In the genomic region with DNA sequence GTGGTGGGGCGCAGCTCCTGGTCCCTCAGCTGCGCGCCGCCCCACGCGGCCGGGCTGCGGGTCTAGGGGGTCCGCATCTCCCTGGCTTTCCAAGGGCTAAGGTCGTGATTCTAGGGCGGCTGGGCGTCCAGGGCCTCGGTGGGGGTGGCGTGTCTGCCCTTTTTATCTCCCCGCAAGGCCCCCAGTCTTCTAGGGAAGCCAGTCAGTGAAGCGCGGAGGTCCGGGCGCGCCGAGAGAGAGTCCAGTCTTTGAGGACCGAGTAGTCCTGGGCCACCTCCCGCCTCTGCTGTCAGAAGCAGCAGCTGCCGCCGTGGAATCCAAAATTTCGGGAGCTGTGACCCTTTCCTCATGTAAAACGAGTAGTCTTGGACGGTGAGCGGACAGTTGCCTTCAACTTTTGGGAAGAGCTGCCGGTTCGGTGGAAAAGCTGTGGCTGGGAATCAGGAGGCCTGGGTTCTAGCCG, we compare ENCODE assay signal across 7 cellular contexts. TPM values are rescaled to one million over a fixed set of nuclear protein-coding genes. Genes with fewer than 3 reads are reported as not detected.
DNase-seq lines count a peak whose midpoint lies in the region; ATAC-seq and TF ChIP-seq lines count a peak whose summit lies in the region.
"Not testable (repeated sequence)": the region's sequence is repeated elsewhere in the genome, so short reads cannot be mapped to it uniquely, and the experiment has no call there.

No MANE protein-coding gene starts in this region.

- not testable (repeated sequence) for H3K4me1 ChIP-seq in MM.1S (ENCODE audit: low read length); ectodermal cell (ENCODE audit: control insufficient read depth, insufficient read depth, low read length); parathyroid adenoma

- H3K4me3 ChIP-seq in MM.1S (ENCODE audit: low read length) (peak overlapping the region; percentile 99), ectodermal cell (ENCODE audit: insufficient read depth, low read depth, low read length) (peak overlapping the region; percentile 70), parathyroid adenoma (ENCODE audit: low read depth, low read length) (peak overlapping the region; percentile 88)

- H3K36me3 Mint-ChIP-seq in activated CD8-positive, alpha-beta T cell treated with anti-CD3 and anti-CD28 coated beads, Interleukin-2, amount 10 ng/mL, durations not matched to agents 7 days and 5 days (ENCODE audit: low read depth) = peaks cover 15% of the 10 kb centered on the region

- H4K20me1 ChIP-seq in MM.1S (ENCODE audit: insufficient read depth, low read length) = not testable (repeated sequence)

- H3K27me3 Mint-ChIP-seq in activated CD8-positive, alpha-beta T cell treated with anti-CD3 and anti-CD28 coated beads, Interleukin-2, amount 10 ng/mL, durations not matched to agents 7 days and 5 days (ENCODE audit: low read depth) = not testable (repeated sequence)

- not testable (repeated sequence) for H3K9me3 ChIP-seq in MM.1S (replicated peaks; ENCODE audit: insufficient read depth, low read length); ectodermal cell (ENCODE audit: control insufficient read depth, low read length); parathyroid adenoma (ENCODE audit: control insufficient read depth, low read length)

- H3K79me2 ChIP-seq in MM.1S (ENCODE audit: low read length) = peaks cover 41% of the 10 kb centered on the region
- H3K79me2 ChIP-seq in parathyroid adenoma = not testable (repeated sequence)

- peak overlapping the region; percentile 99 for H2AFZ ChIP-seq in MM.1S (ENCODE audit: low read length)
- H2AFZ ChIP-seq in parathyroid adenoma = peak overlapping the region; percentile 96

- not testable (repeated sequence) for TF ChIP-seq CTCF in MM.1S (IDR thresholded peaks at IDR 0.05; ENCODE audit: low read length); parathyroid adenoma (IDR thresholded peaks at IDR 0.05)

- not testable (repeated sequence) for DNase-seq in MM.1S; activated CD8-positive, alpha-beta T cell treated with anti-CD3 and anti-CD28 coated beads, Interleukin-2, amount 10 ng/mL, durations not matched to agents 7 days and 5 days
- DNase-seq in islet precursor cell = peak; percentile 67

- ATAC-seq in GM18519 (IDR thresholded peaks at IDR 0.05; ENCODE audit: low FRiP score, unreplicated experiment) = peak; percentile 9
- peak; percentile 17 for ATAC-seq in HG02840 (IDR thresholded peaks at IDR 0.05; ENCODE audit: low FRiP score, unreplicated experiment)
- ATAC-seq in activated CD8-positive, alpha-beta T cell treated with anti-CD3 and anti-CD28 coated beads, Interleukin-2, amount 10 ng/mL, durations not matched to agents 7 days and 5 days = peak; percentile 38

- not testable (repeated sequence) for H3K9me3 Mint-ChIP-seq in activated CD8-positive, alpha-beta T cell treated with anti-CD3 and anti-CD28 coated beads, Interleukin-2, amount 10 ng/mL, durations not matched to agents 7 days and 5 days (ENCODE audit: insufficient read depth)

- 0 to 1% methylated on average over 32 of the region's 32 CpGs for WGBS in ectodermal cell, 2 experiments

- not testable (repeated sequence) for H3F3A ChIP-seq in MM.1S (ENCODE audit: insufficient read depth, low read length)

- CTCF ChIA-PET in activated CD8-positive, alpha-beta T cell treated with anti-CD3 and anti-CD28 coated beads, Interleukin-2, amount 10 ng/mL, durations not matched to agents 7 days and 5 days (lab: Charles Lee) = interaction anchor here (1.0 to 2.8 kb wide), 5 partner anchors 41 to 250 kb away, joined by 3 to 10 read pairs (median 4); partner anchors contain the start of gene ZCCHC7

- H3K4me1 Mint-ChIP-seq in activated CD8-positive, alpha-beta T cell treated with anti-CD3 and anti-CD28 coated beads, Interleukin-2, amount 10 ng/mL, durations not matched to agents 7 days and 5 days (ENCODE audit: low read depth) = peaks cover 44% of the 10 kb centered on the region

- not testable (repeated sequence) for H3K9me2 ChIP-seq in MM.1S (replicated peaks; ENCODE audit: insufficient read depth, low read length)

- POLR2A ChIA-PET in activated CD8-positive, alpha-beta T cell treated with anti-CD3 and anti-CD28 coated beads, Interleukin-2, amount 10 ng/mL, durations not matched to agents 7 days and 5 days (lab: Charles Lee) = interaction anchor here (0.9 to 2.7 kb wide), 7 partner anchors 40 to 221 kb away, joined by 3 to 27 read pairs (median 3); partner anchors contain the start of gene ZCCHC7

- H3K36me3 ChIP-seq in MM.1S (replicated peaks; ENCODE audit: insufficient read depth, low read length); ectodermal cell (ENCODE audit: control insufficient read depth, insufficient read depth, low read length); parathyroid adenoma (ENCODE audit: control insufficient read depth, insufficient read depth, low read length): not testable (repeated sequence)

- peak overlapping the region; percentile 89 for H3K9ac ChIP-seq in MM.1S (ENCODE audit: low read length)
- H3K9ac ChIP-seq in parathyroid adenoma = peak overlapping the region; percentile 72

- peak overlapping the region; percentile 95 for H3K27ac Mint-ChIP-seq in activated CD8-positive, alpha-beta T cell treated with anti-CD3 and anti-CD28 coated beads, Interleukin-2, amount 10 ng/mL, durations not matched to agents 7 days and 5 days

- H3K4me2 ChIP-seq in MM.1S (ENCODE audit: low read depth, low read length) (peak overlapping the region; percentile 67), parathyroid adenoma (ENCODE audit: low read length) (peak overlapping the region; percentile 98)

- H3K4me3 Mint-ChIP-seq in activated CD8-positive, alpha-beta T cell treated with anti-CD3 and anti-CD28 coated beads, Interleukin-2, amount 10 ng/mL, durations not matched to agents 7 days and 5 days = peak overlapping the region; percentile 96

- H3K27me3 ChIP-seq in MM.1S (replicated peaks; ENCODE audit: insufficient read depth, low read length); parathyroid adenoma (ENCODE audit: control insufficient read depth, insufficient read depth, low read length): not testable (repeated sequence)
- peaks cover 10% of the 10 kb centered on the region for H3K27me3 ChIP-seq in ectodermal cell (ENCODE audit: control insufficient read depth, insufficient read depth, low read length, poor library complexity, severe bottlenecking)

- H3K27ac ChIP-seq in MM.1S (ENCODE audit: low read length) (peak overlapping the region; percentile 43; the same call in 1 of the 2 replicates), parathyroid adenoma (peak overlapping the region; percentile 85)
- not testable (repeated sequence) for H3K27ac ChIP-seq in ectodermal cell (ENCODE audit: insufficient read depth, low read depth, low read length, poor library complexity, severe bottlenecking)

RNA-seq across cellular contexts. Expression of gene ZCCHC7, which starts 40.2 kb away (rescaled TPM):
- 10 to 100 TPM; 22.3 to 24.5 TPM for total RNA-seq in activated CD8-positive, alpha-beta T cell treated with anti-CD3 and anti-CD28 coated beads, Interleukin-2, amount 10 ng/mL, durations not matched to agents 7 days and 5 days
- polyA plus RNA-seq in ectodermal cell (2013, experiment 1 of 4) = 32.0 TPM
- polyA plus RNA-seq in ectodermal cell (2013, experiment 2 of 4) = 33.0 TPM
- polyA plus RNA-seq in ectodermal cell (2013, experiment 3 of 4) = 28.3 TPM
- 30.1 TPM for polyA plus RNA-seq in ectodermal cell (2013, experiment 4 of 4)

RNA-seq across cellular contexts. Expression of gene PAX5, which starts 46.1 kb away (rescaled TPM):
- total RNA-seq in activated CD8-positive, alpha-beta T cell treated with anti-CD3 and anti-CD28 coated beads, Interleukin-2, amount 10 ng/mL, durations not matched to agents 7 days and 5 days = under 1 TPM; 0.34 to 0.45 TPM
- polyA plus RNA-seq in ectodermal cell (2013, experiment 1 of 4) = 0.31 TPM
- polyA plus RNA-seq in ectodermal cell (2013, experiment 2 of 4) = 0.27 TPM
- polyA plus RNA-seq in ectodermal cell (2013, experiment 3 of 4) = 0.16 TPM
- polyA plus RNA-seq in ectodermal cell (2013, experiment 4 of 4) = 0.08 TPM
